15 cellular contexts compared by ENCODE assay signal in genomic region chr9:136429683-136430590, GRCh38. TPM values are rescaled to one million over a fixed set of nuclear protein-coding genes. Genes with fewer than 3 reads are reported as not detected.
DNase-seq lines count a peak whose midpoint lies in the region; ATAC-seq and TF ChIP-seq lines count a peak whose summit lies in the region.
"Had no signal": no experiment of that assay in that cellular context is flagged by ENCODE, and none has a peak within 500 bp of the region (broad histone marks: within the 10 kb centered on the region; RNA-seq: fewer than 3 reads in every experiment).

No MANE protein-coding gene starts in this region.

- no peaks in the 10 kb centered on the region for H3K9me3 Mint-ChIP-seq in WTC11
- no peaks in the 10 kb centered on the region for H3K9me3 Mint-ChIP-seq in mesothelial cell of epicardium
- H3K9me3 Mint-ChIP-seq: CD4-positive, alpha-beta T cell had no signal

- no peaks in the 10 kb centered on the region for H3K27me3 Mint-ChIP-seq in WTC11 (ENCODE audit: low read depth)
- H3K27me3 Mint-ChIP-seq in mesothelial cell of epicardium (ENCODE audit: low read depth) = no peaks in the 10 kb centered on the region
- H3K27me3 Mint-ChIP-seq: CD4-positive, alpha-beta T cell had no signal

- no peaks in the 10 kb centered on the region for H3K36me3 Mint-ChIP-seq in WTC11
- H3K36me3 Mint-ChIP-seq in mesothelial cell of epicardium = peaks cover 9% of the 10 kb centered on the region

- no peaks in the 10 kb centered on the region for H3K27me3 ChIP-seq in heart left ventricle
- H3K27me3 ChIP-seq in right atrium auricular region = no peaks in the 10 kb centered on the region
- no peaks in the 10 kb centered on the region for H3K27me3 ChIP-seq in upper lobe of right lung

- H3K4me3 Mint-ChIP-seq in WTC11 (no peak overlapping the region), mesothelial cell of epicardium (no peak overlapping the region)
- H3K4me3 Mint-ChIP-seq: CD4-positive, alpha-beta T cell had no signal

- no peaks in the 10 kb centered on the region for H3K4me1 Mint-ChIP-seq in WTC11
- H3K4me1 Mint-ChIP-seq in mesothelial cell of epicardium = no peaks in the 10 kb centered on the region

- H3K4me3 ChIP-seq in heart left ventricle (no peak overlapping the region), right atrium auricular region (no peak overlapping the region), upper lobe of right lung (no peak overlapping the region)

- H3K36me3 ChIP-seq in heart left ventricle (peaks cover 0 to 69% (median 50%) of the 10 kb centered on the region in 9 donors), right atrium auricular region (peaks cover 23% of the 10 kb centered on the region), upper lobe of right lung (peaks cover 31% of the 10 kb centered on the region)

- no peaks in the 10 kb centered on the region for H3K9me3 ChIP-seq in heart left ventricle
- H3K9me3 ChIP-seq in right atrium auricular region = no peaks in the 10 kb centered on the region
- H3K9me3 ChIP-seq in upper lobe of right lung = no peaks in the 10 kb centered on the region

- peak overlapping the region in 2 of 12 donors; percentile 53 to 76 for H3K27ac ChIP-seq in heart left ventricle
- H3K27ac ChIP-seq in right atrium auricular region = no peak overlapping the region
- no peak overlapping the region for H3K27ac ChIP-seq in upper lobe of right lung

- no peak for TF ChIP-seq POLR2A in heart left ventricle (IDR thresholded peaks at IDR 0.05)

- intact Hi-C loops in heart left ventricle (cut with DNase I) = no loop called here
- intact Hi-C loops in left ventricle myocardium superior (cut with micrococcal nuclease) = no loop called here
- intact Hi-C loops in upper lobe of right lung (cut with DNase I) = no loop called here

- POLR2A ChIA-PET in WTC11 (lab: Charles Lee) = no interaction called here

- TF ChIP-seq CTCF in heart left ventricle (IDR thresholded peaks at IDR 0.05) = no peak
- no peak for TF ChIP-seq CTCF in right atrium auricular region (IDR thresholded peaks at IDR 0.05)
- TF ChIP-seq CTCF in WTC11 (IDR thresholded peaks at IDR 0.05) = no peak
- no peak for TF ChIP-seq CTCF in upper lobe of right lung (IDR thresholded peaks at IDR 0.05)
- TF ChIP-seq CTCF in mesothelial cell of epicardium (IDR thresholded peaks at IDR 0.05; ENCODE audit: unreplicated experiment) = no peak

- DNase-seq in heart left ventricle (no peak), right atrium auricular region (ENCODE audit: low spot score) (no peak), WTC11 (ENCODE audit: low spot score) (no peak), left ventricle myocardium superior (no peak), upper lobe of right lung (no peak), mesothelial cell of epicardium (ENCODE audit: low spot score in 2 of 2, unreplicated experiment in 2 of 2) (no peak), NCI-H187 (lab: John Stamatoyannopoulos, UW) (no peak), NCI-H1417 treated with DMSO at 0.1 percent for 48 hours (lab: John Stamatoyannopoulos, UW) (no peak)
- DNase-seq: ACHN; CD4-positive, alpha-beta T cell; DMS79 treated with DMSO at 0.1 percent for 48 hours; NCI-H1436 treated with DMSO at 0.1 percent for 48 hours; NCI-H2081 treated with DMSO at 0.1 percent for 48 hours; NCI-H526 treated with DMSO at 0.1 percent for 48 hours had no signal

- ATAC-seq in heart left ventricle (peak in 3 of 4 donors; percentile 40 to 77 (median 41)), WTC11 (no peak), left ventricle myocardium superior (peak; percentile 51), upper lobe of right lung (peak; percentile 5)
- ATAC-seq: SK-N-SH treated with all-trans-retinoic acid at 6 μM for 48 hours had no signal

- H3K4me1 ChIP-seq in heart left ventricle = no peaks in the 10 kb centered on the region
- H3K4me1 ChIP-seq in right atrium auricular region = no peaks in the 10 kb centered on the region
- H3K4me1 ChIP-seq in upper lobe of right lung = no peaks in the 10 kb centered on the region

- 73 to 76% (median 75%) methylated on average over 34 of the region's 34 CpGs for WGBS in heart left ventricle, 4 donors

- H3K27ac Mint-ChIP-seq in WTC11 = peak overlapping the region; percentile 41; the same call in 1 of the 2 replicates
- H3K27ac Mint-ChIP-seq in mesothelial cell of epicardium = no peak overlapping the region
- H3K27ac Mint-ChIP-seq: CD4-positive, alpha-beta T cell had no signal

- CTCF ChIA-PET in WTC11 (lab: Charles Lee) = interaction anchor here (0.8 to 1.3 kb wide), 6 partner anchors 9 to 214 kb away, joined by 3 to 5 read pairs (median 3); no protein-coding TSS in a partner anchor

TF ChIP-seq in WTC11, 78 proteins besides CTCF, POLR2A, EP300 and RAD21 (continues in another document):
- TF ChIP-seq ZNF219 (CRISPR knock-in tag; IDR thresholded peaks at IDR 0.05; ENCODE audit: borderline replicate concordance) = no peak
- TF ChIP-seq, protein P1, sequence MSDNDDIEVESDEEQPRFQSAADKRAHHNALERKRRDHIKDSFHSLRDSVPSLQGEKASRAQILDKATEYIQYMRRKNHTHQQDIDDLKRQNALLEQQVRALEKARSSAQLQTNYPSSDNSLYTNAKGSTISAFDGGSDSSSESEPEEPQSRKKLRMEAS (CRISPR knock-in tag; IDR thresholded peaks at IDR 0.05) = no peak
- TF ChIP-seq ZBTB21 (CRISPR knock-in tag; IDR thresholded peaks at IDR 0.05; ENCODE audit: borderline replicate concordance) = no peak
- no peak for TF ChIP-seq ARID4B (CRISPR knock-in tag; IDR thresholded peaks at IDR 0.05; ENCODE audit: borderline replicate concordance)
- no peak for TF ChIP-seq KAT7 (CRISPR knock-in tag; IDR thresholded peaks at IDR 0.05; ENCODE audit: borderline replicate concordance)
- TF ChIP-seq GABPB1 (CRISPR knock-in tag; IDR thresholded peaks at IDR 0.05) = no peak
- TF ChIP-seq ATF3 (CRISPR knock-in tag; conservative IDR thresholded peaks at IDR 0.05) = no peak
- no peak for TF ChIP-seq JAZF1 (CRISPR knock-in tag; IDR thresholded peaks at IDR 0.05)

RNA-seq across cellular contexts. Expression of gene INPP5E, which starts 9.7 kb away (rescaled TPM):
- total RNA-seq in heart left ventricle = 10 to 100 TPM in 3 of 9 donors, 1 to 10 TPM in 6; 7.3 to 11.7 (median 9.5) TPM
- 1 to 10 TPM; 6.4 to 8.0 TPM for polyA plus RNA-seq in heart left ventricle
- total RNA-seq in right atrium auricular region = 1 to 10 TPM; 6.4 to 9.1 TPM
- 23.6 to 25.5 TPM (median 24.0 TPM) in 3 replicates for total RNA-seq in WTC11 (2021)
- total RNA-seq in left ventricle myocardium superior = 12.1 TPM
- total RNA-seq in upper lobe of right lung = 13.0 TPM
- total RNA-seq in mesothelial cell of epicardium = 22.1 to 24.6 TPM (median 23.3 TPM) in 3 replicates

RNA-seq across cellular contexts. Expression of gene PMPCA, which starts 19.5 kb away (rescaled TPM):
- total RNA-seq in heart left ventricle (10 to 100 TPM; 61.5 to 81.8 (median 73.6) TPM), right atrium auricular region (10 to 100 TPM; 40.8 to 47.4 TPM), WTC11 (2021) (77.0 to 103 TPM (median 79.2 TPM) in 3 replicates), left ventricle myocardium superior (77.8 TPM), upper lobe of right lung (41.9 TPM), mesothelial cell of epicardium (72.2 to 74.6 TPM (median 72.7 TPM) in 3 replicates)
- polyA plus RNA-seq in heart left ventricle = 10 to 100 TPM; 70.8 to 77.0 TPM

RNA-seq across cellular contexts. Expression of gene ENTR1, which starts 19.5 kb away (rescaled TPM):
- 10 to 100 TPM; 12.4 to 26.6 (median 18.4) TPM for total RNA-seq in heart left ventricle
- 10 to 100 TPM; 11.8 to 27.7 TPM for polyA plus RNA-seq in heart left ventricle
- total RNA-seq in right atrium auricular region = 10 to 100 TPM; 10.3 to 17.6 TPM
- 102 to 140 TPM (median 103 TPM) in 3 replicates for total RNA-seq in WTC11 (2021)
- 23.3 TPM for total RNA-seq in left ventricle myocardium superior
- 36.4 TPM for total RNA-seq in upper lobe of right lung
- total RNA-seq in mesothelial cell of epicardium = 67.3 to 72.1 TPM (median 71.9 TPM) in 3 replicates

RNA-seq across cellular contexts. Expression of gene SNAPC4, which starts 30.0 kb away (rescaled TPM):
- total RNA-seq in heart left ventricle (1 to 10 TPM; 3.1 to 7.8 (median 4.5) TPM), right atrium auricular region (1 to 10 TPM; 2.5 to 4.4 TPM), WTC11 (2021) (18.9 to 22.8 TPM (median 20.0 TPM) in 3 replicates), left ventricle myocardium superior (4.4 TPM), upper lobe of right lung (7.2 TPM), mesothelial cell of epicardium (18.2 to 19.3 TPM (median 18.2 TPM) in 3 replicates)
- polyA plus RNA-seq in heart left ventricle = 1 to 10 TPM; 4.0 to 4.3 TPM

RNA-seq across cellular contexts. Expression of gene SEC16A, which starts 52.9 kb away (rescaled TPM):
- total RNA-seq in heart left ventricle = 10 to 100 TPM; 21.1 to 53.3 (median 30.2) TPM
- polyA plus RNA-seq in heart left ventricle = 10 to 100 TPM; 20.9 to 29.9 TPM
- total RNA-seq in right atrium auricular region = 10 to 100 TPM; 32.6 to 41.6 TPM
- 52.1 to 70.9 TPM (median 52.3 TPM) in 3 replicates for total RNA-seq in WTC11 (2021)
- 23.2 TPM for total RNA-seq in left ventricle myocardium superior
- total RNA-seq in upper lobe of right lung = 63.7 TPM
- 89.9 to 92.2 TPM (median 90.2 TPM) in 3 replicates for total RNA-seq in mesothelial cell of epicardium
